Comparison of ENCODE assay signal across 31 cellular contexts in genomic region chr7:27871086-27871485, GRCh38.
"Had no signal": no experiment of that assay in that cellular context is flagged by ENCODE, and none has a peak within 500 bp of the region (broad histone marks: within the 10 kb centered on the region; RNA-seq: fewer than 3 reads in every experiment).

No MANE protein-coding gene starts in this region.

- DNase-seq: activated B cell treated with CpG ODN at 0.5 μM for 24 hours; activated CD4-positive, alpha-beta memory T cell treated with anti-CD3 and anti-CD28 coated beads for 36 hours; activated CD4-positive, alpha-beta T cell treated with anti-CD3 and anti-CD28 coated beads for 4 hours; activated CD4-positive, alpha-beta T cell treated with anti-CD3 and anti-CD28 coated beads, Interleukin-2, amount 10 ng/mL, durations not matched to agents 24 days and 14 days; activated CD4-positive, alpha-beta T cell treated with anti-CD3 and anti-CD28 coated beads, Interleukin-2, amount 50 U/mL, for 1 hour; activated CD4-positive, alpha-beta T cell treated with anti-CD3 and anti-CD28 coated beads, Interleukin-2, amount 50 U/mL, for 4 hours; activated CD4-positive, CD25-positive, alpha-beta regulatory T cell treated with anti-CD3 and anti-CD28 coated beads, Interleukin-2, amount 50 U/mL, for 72 hours; activated CD8-positive, alpha-beta memory T cell treated with anti-CD3 and anti-CD28 coated beads, Interleukin-2, amount 50 U/mL, for 4 hours; activated CD8-positive, alpha-beta T cell treated with anti-CD3 and anti-CD28 coated beads for 36 hours; activated effector memory CD4-positive, alpha-beta T cell treated with Interleukin-2 at 50 U/mL for 16 hours; activated gamma-delta T cell; activated naive CD4-positive, alpha-beta T cell treated with anti-CD3 and anti-CD28 coated beads, Interleukin-2, amount 10 ng/mL, durations not matched to agents 7 days and 5 days; activated naive CD4-positive, alpha-beta T cell treated with Interleukin-2 at 50 U/mL for 16 hours; activated naive CD8-positive, alpha-beta T cell treated with anti-CD3 and anti-CD28 coated beads, Interleukin-2, amount 10 ng/mL, durations not matched to agents 7 days and 5 days; activated naive CD8-positive, alpha-beta T cell treated with anti-CD3 and anti-CD28 coated beads, Interleukin-2, amount 50 U/mL, for 24 hours; activated T-cell treated with anti-CD3 and anti-CD28 coated beads, Interleukin-2, amount 50 U/mL, for 24 hours; activated T-cell treated with anti-CD3 and anti-CD28 coated beads, Interleukin-2, amount 50 U/mL, for 48 hours; amniotic stem cell; aorta; caudate nucleus; cerebellar nuclear complex; colonic mucosa; T-helper 2 cell; T-helper 9 cell had no signal

- H3K27ac Mint-ChIP-seq: activated B cell treated with CpG ODN at 0.5 μM for 24 hours; activated CD4-positive, alpha-beta memory T cell treated with anti-CD3 and anti-CD28 coated beads for 36 hours; activated CD4-positive, alpha-beta T cell treated with anti-CD3 and anti-CD28 coated beads, Interleukin-2, amount 10 ng/mL, durations not matched to agents 24 days and 14 days; activated CD8-positive, alpha-beta T cell treated with anti-CD3 and anti-CD28 coated beads for 36 hours; activated naive CD4-positive, alpha-beta T cell treated with anti-CD3 and anti-CD28 coated beads, Interleukin-2, amount 10 ng/mL, durations not matched to agents 7 days and 5 days; activated naive CD4-positive, alpha-beta T cell treated with anti-CD3 and anti-CD28 coated beads, Interleukin-2, amount 50 U/mL, for 24 hours; activated naive CD8-positive, alpha-beta T cell; activated naive CD8-positive, alpha-beta T cell treated with anti-CD3 and anti-CD28 coated beads, Interleukin-2, amount 10 ng/mL, durations not matched to agents 7 days and 5 days; activated naive CD8-positive, alpha-beta T cell treated with anti-CD3 and anti-CD28 coated beads, Interleukin-2, amount 50 U/mL, for 24 hours; activated T-cell treated with anti-CD3 and anti-CD28 coated beads, Interleukin-2, amount 50 U/mL, for 24 hours; activated T-helper 2 cell treated with anti-CD3 and anti-CD28 coated beads, Interferon-gamma antibody, Interleukin-2, Interleukin-4, amounts not matched to agents 10 μg/mL and 5 μg/mL and 100 μg/mL, durations not matched to agents 14 hours and 24 hours and 36 hours; T-helper 2 cell treated with Interferon-gamma antibody and Interleukin-4, amounts not matched to agents 5 μg/mL and 100 μg/mL, for 36 hours had no signal

- H3K36me3 ChIP-seq: cardiac muscle cell, colonic mucosa had no signal

- H3K27me3 ChIP-seq: cardiac muscle cell, colonic mucosa had no signal

- H3K4me3 ChIP-seq: cardiac muscle cell, colonic mucosa had no signal

- H3K36me3 Mint-ChIP-seq: activated CD4-positive, alpha-beta memory T cell treated with anti-CD3 and anti-CD28 coated beads for 36 hours; activated naive CD4-positive, alpha-beta T cell treated with anti-CD3 and anti-CD28 coated beads, Interleukin-2, amount 10 ng/mL, durations not matched to agents 7 days and 5 days; activated naive CD8-positive, alpha-beta T cell; activated naive CD8-positive, alpha-beta T cell treated with anti-CD3 and anti-CD28 coated beads, Interleukin-2, amount 10 ng/mL, durations not matched to agents 7 days and 5 days had no signal

- H3K4me1 Mint-ChIP-seq: activated B cell treated with CpG ODN at 0.5 μM for 24 hours; activated naive CD4-positive, alpha-beta T cell treated with anti-CD3 and anti-CD28 coated beads, Interleukin-2, amount 50 U/mL, for 24 hours; activated naive CD8-positive, alpha-beta T cell treated with anti-CD3 and anti-CD28 coated beads, Interleukin-2, amount 50 U/mL, for 24 hours had no signal

- H3K4me3 Mint-ChIP-seq: activated B cell treated with CpG ODN at 0.5 μM for 24 hours; activated CD4-positive, alpha-beta memory T cell treated with anti-CD3 and anti-CD28 coated beads for 36 hours; activated CD4-positive, alpha-beta T cell treated with anti-CD3 and anti-CD28 coated beads, Interleukin-2, amount 10 ng/mL, durations not matched to agents 24 days and 14 days; activated CD8-positive, alpha-beta T cell treated with anti-CD3 and anti-CD28 coated beads for 36 hours; activated naive CD4-positive, alpha-beta T cell treated with anti-CD3 and anti-CD28 coated beads, Interleukin-2, amount 10 ng/mL, durations not matched to agents 7 days and 5 days; activated naive CD4-positive, alpha-beta T cell treated with anti-CD3 and anti-CD28 coated beads, Interleukin-2, amount 50 U/mL, for 24 hours; activated naive CD8-positive, alpha-beta T cell; activated naive CD8-positive, alpha-beta T cell treated with anti-CD3 and anti-CD28 coated beads, Interleukin-2, amount 10 ng/mL, durations not matched to agents 7 days and 5 days; activated naive CD8-positive, alpha-beta T cell treated with anti-CD3 and anti-CD28 coated beads, Interleukin-2, amount 50 U/mL, for 24 hours; activated T-cell treated with anti-CD3 and anti-CD28 coated beads, Interleukin-2, amount 50 U/mL, for 24 hours; brain; central memory CD8-positive, alpha-beta T cell; T-helper 2 cell treated with Interferon-gamma antibody and Interleukin-4, amounts not matched to agents 5 μg/mL and 100 μg/mL, for 36 hours had no signal

- H3K27me3 Mint-ChIP-seq: activated B cell treated with CpG ODN at 0.5 μM for 24 hours; activated CD4-positive, alpha-beta memory T cell treated with anti-CD3 and anti-CD28 coated beads for 36 hours; activated CD8-positive, alpha-beta T cell treated with anti-CD3 and anti-CD28 coated beads for 36 hours; activated naive CD4-positive, alpha-beta T cell treated with anti-CD3 and anti-CD28 coated beads, Interleukin-2, amount 10 ng/mL, durations not matched to agents 7 days and 5 days; activated naive CD4-positive, alpha-beta T cell treated with anti-CD3 and anti-CD28 coated beads, Interleukin-2, amount 50 U/mL, for 24 hours; activated naive CD8-positive, alpha-beta T cell; activated naive CD8-positive, alpha-beta T cell treated with anti-CD3 and anti-CD28 coated beads, Interleukin-2, amount 50 U/mL, for 24 hours; activated T-cell treated with anti-CD3 and anti-CD28 coated beads, Interleukin-2, amount 50 U/mL, for 24 hours; brain; central memory CD8-positive, alpha-beta T cell had no signal

- H3K9me3 ChIP-seq: colonic mucosa had no signal

- ATAC-seq: activated CD8-positive, alpha-beta T cell treated with anti-CD3 and anti-CD28 coated beads for 36 hours; activated naive CD8-positive, alpha-beta T cell treated with anti-CD3 and anti-CD28 coated beads, Interleukin-2, amount 50 U/mL, for 24 hours had no signal

- H3K9me3 Mint-ChIP-seq: activated B cell treated with CpG ODN at 0.5 μM for 24 hours; activated CD4-positive, alpha-beta memory T cell treated with anti-CD3 and anti-CD28 coated beads for 36 hours; activated CD4-positive, alpha-beta T cell treated with anti-CD3 and anti-CD28 coated beads, Interleukin-2, amount 10 ng/mL, durations not matched to agents 24 days and 14 days; activated CD8-positive, alpha-beta T cell treated with anti-CD3 and anti-CD28 coated beads for 36 hours; activated naive CD4-positive, alpha-beta T cell treated with anti-CD3 and anti-CD28 coated beads, Interleukin-2, amount 10 ng/mL, durations not matched to agents 7 days and 5 days; activated naive CD4-positive, alpha-beta T cell treated with anti-CD3 and anti-CD28 coated beads, Interleukin-2, amount 50 U/mL, for 24 hours; activated naive CD8-positive, alpha-beta T cell treated with anti-CD3 and anti-CD28 coated beads, Interleukin-2, amount 10 ng/mL, durations not matched to agents 7 days and 5 days; activated naive CD8-positive, alpha-beta T cell treated with anti-CD3 and anti-CD28 coated beads, Interleukin-2, amount 50 U/mL, for 24 hours; activated T-cell treated with anti-CD3 and anti-CD28 coated beads, Interleukin-2, amount 50 U/mL, for 24 hours; activated T-helper 2 cell treated with anti-CD3 and anti-CD28 coated beads, Interferon-gamma antibody, Interleukin-2, Interleukin-4, amounts not matched to agents 10 μg/mL and 5 μg/mL and 100 μg/mL, durations not matched to agents 14 hours and 24 hours and 36 hours; central memory CD8-positive, alpha-beta T cell; T-helper 2 cell treated with Interferon-gamma antibody and Interleukin-4, amounts not matched to agents 5 μg/mL and 100 μg/mL, for 36 hours had no signal

- H3K27ac ChIP-seq: cardiac muscle cell, colonic mucosa had no signal
